Comparison of ENCODE assay signal across 1 cellular context in genomic region chr19:1253514-1254080, GRCh38.
TF ChIP-seq lines count a peak whose summit lies in the region.

No MANE protein-coding gene starts in this region.

TF ChIP-seq in neural cell, 6 proteins besides CTCF, POLR2A, EP300 and RAD21 (continued from another document):
- TF ChIP-seq REST (IDR thresholded peaks at IDR 0.05; ENCODE audit: borderline replicate concordance) (no peak), EZH2 (IDR thresholded peaks at IDR 0.05; ENCODE audit: borderline replicate concordance, insufficient read depth, low read length, poor library complexity, severe bottlenecking) (no peak), TAF1 (IDR thresholded peaks at IDR 0.05; ENCODE audit: low read depth) (no peak)
TF ChIP-seq in neural cell: peak in this region for 0.
